26 cellular contexts compared by ENCODE assay signal in the genomic region with DNA sequence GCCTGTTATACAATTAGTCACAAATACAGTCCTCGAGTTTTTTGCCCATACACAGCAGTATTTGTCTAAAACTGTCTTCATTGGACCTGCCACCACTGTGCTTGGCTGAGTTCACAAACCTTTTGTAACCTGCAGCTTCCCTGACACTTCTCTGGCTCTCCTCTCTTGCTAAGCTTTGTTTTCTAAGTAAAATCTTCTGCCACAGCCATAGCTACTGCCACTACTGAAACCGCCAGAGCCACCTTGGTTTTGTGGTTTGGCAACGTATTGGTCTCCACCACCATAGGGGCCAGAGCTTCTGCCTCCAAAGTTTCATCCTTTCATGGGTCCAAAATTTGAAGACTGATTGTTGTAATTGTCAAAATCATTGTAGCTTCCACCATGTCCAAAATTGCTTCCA.
"Had no signal": no experiment of that assay in that cellular context is flagged by ENCODE, and none has a peak within 500 bp of the region (broad histone marks: within the 10 kb centered on the region; RNA-seq: fewer than 3 reads in every experiment).

No MANE protein-coding gene starts in this region.

- H3K4me3 ChIP-seq: esophagus squamous epithelium, gastrocnemius medialis, heart right ventricle, left lung, lower lobe of right lung, mucosa of descending colon had no signal

- H3K4me1 ChIP-seq: esophagus squamous epithelium, gastrocnemius medialis, heart right ventricle, left lung, lower lobe of right lung had no signal

- H3K27me3 ChIP-seq: esophagus squamous epithelium, gastrocnemius medialis, heart right ventricle, left lung had no signal

- DNase-seq: cortex of kidney; effector CD8-positive, alpha-beta T cell; effector memory CD8-positive, alpha-beta T cell; endodermal cell; erythroblast; esophagus squamous epithelium; foreskin fibroblast; foreskin melanocyte; gastrocnemius medialis; glutamatergic neuron; head of caudate nucleus; heart right ventricle; hippocampal formation; left cardiac atrium; left lung; left ventricle myocardium superior; lower lobe of right lung; mesenchymal stem cell; mucosa of descending colon; naive B cell; naive thymus-derived CD8-positive, alpha-beta T cell had no signal

- H3K27ac ChIP-seq: epithelial cell of prostate, esophagus squamous epithelium, gastrocnemius medialis, heart right ventricle, left lung, lower lobe of right lung had no signal

- FAIRE-seq: endometrium, islet of Langerhans, keratinocyte had no signal

- H3K36me3 ChIP-seq: esophagus squamous epithelium, gastrocnemius medialis, heart right ventricle, left lung, lower lobe of right lung had no signal

- ATAC-seq: effector memory CD8-positive, alpha-beta T cell; esophagus mucosa; gastrocnemius medialis; heart right ventricle; left cardiac atrium; left lung; left ventricle myocardium superior; lower lobe of right lung; mucosa of descending colon; naive thymus-derived CD8-positive, alpha-beta T cell had no signal
